Comparison of ENCODE assay signal across 31 cellular contexts in genomic region chr6:30798501-30798900, GRCh38.
"Had no signal": no experiment of that assay in that cellular context is flagged by ENCODE, and none has a peak within 500 bp of the region (broad histone marks: within the 10 kb centered on the region; RNA-seq: fewer than 3 reads in every experiment).

No MANE protein-coding gene starts in this region.

- H3K27me3 Mint-ChIP-seq: activated CD4-positive, alpha-beta T cell treated with anti-CD3 and anti-CD28 coated beads, Interleukin-2, amount 10 ng/mL, durations not matched to agents 24 days and 14 days; activated naive CD8-positive, alpha-beta T cell treated with anti-CD3 and anti-CD28 coated beads, Interleukin-2, amount 10 ng/mL, durations not matched to agents 7 days and 5 days; activated T-cell treated with anti-CD3 and anti-CD28 coated beads, Interleukin-2, amount 50 U/mL, for 24 hours; effector memory CD8-positive, alpha-beta T cell; naive thymus-derived CD8-positive, alpha-beta T cell; progenitor cell of endocrine pancreas; stimulated activated naive CD8-positive, alpha-beta T cell treated with anti-CD3 and anti-CD28 coated beads, Interleukin-15, Interleukin-2, amounts not matched to agents 100 ng/mL and 50 ng/mL, for 24 hours; T-helper 17 cell had no signal

- H3K27me3 ChIP-seq: ascending aorta, cardiac muscle cell, gastrocnemius medialis, neural progenitor cell, right lobe of liver had no signal

- H3K4me3 ChIP-seq: ascending aorta, cardiac muscle cell, gastrocnemius medialis, neural progenitor cell, right lobe of liver, thoracic aorta had no signal

- ATAC-seq: effector memory CD8-positive, alpha-beta T cell; gastrocnemius medialis; left cardiac atrium; naive thymus-derived CD8-positive, alpha-beta T cell; right lobe of liver; stimulated activated effector memory CD8-positive, alpha-beta T cell treated with anti-CD3 and anti-CD28 coated beads, Interleukin-12 subunit alpha, Interleukin-12 subunit beta, amount 100 ng/mL, for 72 hours; T-helper 17 cell had no signal

- H3K36me3 Mint-ChIP-seq: brain; naive thymus-derived CD8-positive, alpha-beta T cell; neural progenitor cell; stimulated activated effector memory CD8-positive, alpha-beta T cell treated with anti-CD3 and anti-CD28 coated beads, Interleukin-12 subunit alpha, Interleukin-12 subunit beta, amount 100 ng/mL, for 72 hours had no signal

- H2AFZ ChIP-seq: neural progenitor cell had no signal

- H3K4me2 ChIP-seq: neural progenitor cell had no signal

- H3K9me3 Mint-ChIP-seq: activated CD4-positive, alpha-beta memory T cell treated with anti-CD3 and anti-CD28 coated beads, Interleukin-2, amount 10 ng/mL, durations not matched to agents 7 days and 5 days; activated naive CD4-positive, alpha-beta T cell treated with anti-CD3 and anti-CD28 coated beads, Interleukin-2, amount 10 ng/mL, durations not matched to agents 7 days and 5 days; activated naive CD8-positive, alpha-beta T cell treated with anti-CD3 and anti-CD28 coated beads, Interleukin-2, amount 10 ng/mL, durations not matched to agents 7 days and 5 days; activated T-cell treated with anti-CD3 and anti-CD28 coated beads, Interleukin-2, amount 50 U/mL, for 24 hours; brain; effector memory CD8-positive, alpha-beta T cell; naive thymus-derived CD8-positive, alpha-beta T cell; neural progenitor cell; stimulated activated effector memory CD8-positive, alpha-beta T cell treated with anti-CD3 and anti-CD28 coated beads, Interleukin-12 subunit alpha, Interleukin-12 subunit beta, amount 100 ng/mL, for 72 hours; stimulated activated naive CD8-positive, alpha-beta T cell treated with anti-CD3 and anti-CD28 coated beads, Interleukin-15, Interleukin-2, amounts not matched to agents 100 ng/mL and 50 ng/mL, for 24 hours had no signal

- H3K4me1 ChIP-seq: neural progenitor cell, right lobe of liver had no signal

- H3K9me3 ChIP-seq: ascending aorta, gastrocnemius medialis, right lobe of liver, thoracic aorta had no signal

- DNase-seq: activated CD4-positive, alpha-beta memory T cell treated with anti-CD3 and anti-CD28 coated beads, Interleukin-2, amount 10 ng/mL, durations not matched to agents 7 days and 5 days; activated CD4-positive, alpha-beta T cell treated with anti-CD3 and anti-CD28 coated beads, Interleukin-2, amount 10 ng/mL, durations not matched to agents 24 days and 14 days; activated CD4-positive, CD25-positive, alpha-beta regulatory T cell treated with anti-CD3 and anti-CD28 coated beads, Interleukin-2, amount 50 U/mL, for 72 hours; activated CD8-positive, alpha-beta memory T cell treated with anti-CD3 and anti-CD28 coated beads, Interleukin-2, amount 50 U/mL, for 48 hours; activated gamma-delta T cell; activated naive CD4-positive, alpha-beta T cell treated with anti-CD3 and anti-CD28 coated beads, Interleukin-2, amount 10 ng/mL, durations not matched to agents 7 days and 5 days; activated naive CD8-positive, alpha-beta T cell treated with anti-CD3 and anti-CD28 coated beads, Interleukin-2, amount 10 ng/mL, durations not matched to agents 7 days and 5 days; activated T-cell treated with anti-CD3 and anti-CD28 coated beads, Interleukin-2, amount 50 U/mL, for 24 hours; cerebellar nuclear complex; cortex of kidney; effector memory CD8-positive, alpha-beta T cell; gastrocnemius medialis; glutamatergic neuron; islet precursor cell; left cardiac atrium; midbrain; naive thymus-derived CD8-positive, alpha-beta T cell; right lobe of liver; stimulated activated CD4-positive, alpha-beta T cell treated with anti-CD3 and anti-CD28 coated beads, Interleukin-12 subunit alpha, Interleukin-12 subunit beta, amount 100 ng/mL, for 4 hours; stimulated activated CD4-positive, alpha-beta T cell treated with anti-CD3 and anti-CD28 coated beads, Interleukin-4, amount 100 ng/mL, for 1 hour; T-helper 17 cell; T1000; trophoblast cell had no signal

- H3K27ac ChIP-seq: ascending aorta, cardiac muscle cell, gastrocnemius medialis, neural progenitor cell, right lobe of liver, thoracic aorta had no signal

- H3K4me3 Mint-ChIP-seq: activated CD4-positive, alpha-beta memory T cell treated with anti-CD3 and anti-CD28 coated beads, Interleukin-2, amount 10 ng/mL, durations not matched to agents 7 days and 5 days; activated CD4-positive, alpha-beta T cell treated with anti-CD3 and anti-CD28 coated beads, Interleukin-2, amount 10 ng/mL, durations not matched to agents 24 days and 14 days; activated naive CD4-positive, alpha-beta T cell treated with anti-CD3 and anti-CD28 coated beads, Interleukin-2, amount 10 ng/mL, durations not matched to agents 7 days and 5 days; activated naive CD8-positive, alpha-beta T cell treated with anti-CD3 and anti-CD28 coated beads, Interleukin-2, amount 10 ng/mL, durations not matched to agents 7 days and 5 days; activated T-cell treated with anti-CD3 and anti-CD28 coated beads, Interleukin-2, amount 50 U/mL, for 24 hours; brain; effector memory CD8-positive, alpha-beta T cell; neural progenitor cell; stimulated activated effector memory CD8-positive, alpha-beta T cell treated with anti-CD3 and anti-CD28 coated beads, Interleukin-12 subunit alpha, Interleukin-12 subunit beta, amount 100 ng/mL, for 72 hours; stimulated activated naive CD8-positive, alpha-beta T cell treated with anti-CD3 and anti-CD28 coated beads, Interleukin-15, Interleukin-2, amounts not matched to agents 100 ng/mL and 50 ng/mL, for 24 hours; T-helper 17 cell had no signal

- H3K9ac ChIP-seq: neural progenitor cell had no signal

- H3K36me3 ChIP-seq: ascending aorta, cardiac muscle cell, gastrocnemius medialis, neural progenitor cell, right lobe of liver, thoracic aorta had no signal

- H3K27ac Mint-ChIP-seq: activated CD4-positive, alpha-beta memory T cell treated with anti-CD3 and anti-CD28 coated beads, Interleukin-2, amount 10 ng/mL, durations not matched to agents 7 days and 5 days; activated CD4-positive, alpha-beta T cell treated with anti-CD3 and anti-CD28 coated beads, Interleukin-2, amount 10 ng/mL, durations not matched to agents 24 days and 14 days; activated naive CD4-positive, alpha-beta T cell treated with anti-CD3 and anti-CD28 coated beads, Interleukin-2, amount 10 ng/mL, durations not matched to agents 7 days and 5 days; activated naive CD8-positive, alpha-beta T cell treated with anti-CD3 and anti-CD28 coated beads, Interleukin-2, amount 10 ng/mL, durations not matched to agents 7 days and 5 days; activated T-cell treated with anti-CD3 and anti-CD28 coated beads, Interleukin-2, amount 50 U/mL, for 24 hours; effector memory CD8-positive, alpha-beta T cell; neural progenitor cell; progenitor cell of endocrine pancreas; stimulated activated effector memory CD8-positive, alpha-beta T cell treated with anti-CD3 and anti-CD28 coated beads, Interleukin-12 subunit alpha, Interleukin-12 subunit beta, amount 100 ng/mL, for 72 hours; stimulated activated naive CD8-positive, alpha-beta T cell treated with anti-CD3 and anti-CD28 coated beads, Interleukin-15, Interleukin-2, amounts not matched to agents 100 ng/mL and 50 ng/mL, for 24 hours; T-helper 17 cell had no signal
